In the genomic region with DNA sequence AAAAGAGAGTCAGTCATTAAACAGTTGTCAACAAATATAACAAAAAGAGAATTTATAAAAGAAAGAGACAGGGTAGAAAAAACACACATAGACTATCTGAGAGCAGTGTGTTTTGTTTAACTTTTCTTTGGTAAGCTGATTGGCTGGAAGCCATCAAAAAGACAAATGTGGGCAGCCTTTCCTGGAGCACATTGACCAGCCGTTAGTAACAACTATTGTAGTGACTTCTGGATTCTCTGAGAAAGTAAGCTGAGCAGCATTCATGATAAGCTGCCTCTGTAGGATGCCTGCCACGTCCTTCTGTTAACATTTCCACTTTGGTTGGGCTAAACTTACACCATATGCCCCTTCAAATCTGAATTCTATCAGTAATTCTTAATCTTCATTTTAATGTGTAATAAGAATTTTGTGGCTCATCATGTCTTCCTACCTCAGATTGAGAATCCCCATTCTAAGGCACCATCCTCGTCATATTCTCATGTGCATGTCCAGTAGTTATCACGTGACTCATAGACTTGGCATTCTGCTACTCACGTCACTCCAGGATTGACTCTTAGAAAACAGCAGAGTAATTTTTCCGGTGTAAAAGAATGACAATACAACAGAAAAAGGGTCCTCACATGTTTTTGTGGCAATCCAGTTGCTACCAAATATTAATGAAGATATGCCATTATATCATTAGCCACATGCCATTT, we compare ENCODE assay signal across 15 cellular contexts. TPM values are rescaled to one million over a fixed set of nuclear protein-coding genes. Genes with fewer than 3 reads are reported as not detected.
A peak's percentile ranks its signal among the peaks of the same experiment; 100 is the strongest.
DNase-seq lines count a peak whose midpoint lies in the region; ATAC-seq and TF ChIP-seq lines count a peak whose summit lies in the region.
"Had no signal": no experiment of that assay in that cellular context is flagged by ENCODE, and none has a peak within 500 bp of the region (broad histone marks: within the 10 kb centered on the region; RNA-seq: fewer than 3 reads in every experiment).

No MANE protein-coding gene starts in this region.

- no peak overlapping the region for H3K9ac ChIP-seq in fibroblast of lung (ENCODE audit: insufficient read depth, low read length)

- H2AFZ ChIP-seq in fibroblast of lung (ENCODE audit: low read length) = peak overlapping the region; percentile 29

- ATAC-seq in GM21381 (IDR thresholded peaks at IDR 0.05; ENCODE audit: unreplicated experiment) = no peak
- ATAC-seq in gastroesophageal sphincter = no peak
- ATAC-seq: sciatic nerve had no signal

- no peaks in the 10 kb centered on the region for H3K9me3 ChIP-seq in fibroblast of lung (ENCODE audit: control insufficient read depth, insufficient read depth, low read depth, low read length)
- no peaks in the 10 kb centered on the region for H3K9me3 ChIP-seq in gastroesophageal sphincter
- H3K9me3 ChIP-seq: thyroid gland had no signal

- H3K27me3 ChIP-seq in fibroblast of lung (ENCODE audit: control insufficient read depth, insufficient read depth, low read length) = no peaks in the 10 kb centered on the region
- H3K27me3 ChIP-seq in gastroesophageal sphincter = no peaks in the 10 kb centered on the region
- H3K27me3 ChIP-seq: thyroid gland had no signal

- WGBS in gastroesophageal sphincter (ENCODE audit: low coverage in 1 of 2), 2 donors = 38 to 46% methylated on average over 6 of the region's 6 CpGs

- H3K27ac ChIP-seq in fibroblast of lung (ENCODE audit: insufficient read depth, low read length) (no peak overlapping the region), gastroesophageal sphincter (no peak overlapping the region)
- H3K27ac ChIP-seq: thyroid gland had no signal

- H3K4me2 ChIP-seq in fibroblast of lung (ENCODE audit: extremely low read depth, insufficient read depth, low read length) = no peak overlapping the region

- TF ChIP-seq POLR2A in gastroesophageal sphincter (IDR thresholded peaks at IDR 0.05) = no peak

- H3K4me3 ChIP-seq in fibroblast of lung (replicated peaks in 1 of 4; ENCODE audit: control extremely low read depth in 1 of 4, insufficient read depth in 1 of 4, low read depth in 3 of 4, low read length in 4 of 4) (no peak overlapping the region), retinal pigment epithelial cell (ENCODE audit: low read length) (no peak overlapping the region), gastroesophageal sphincter (no peak overlapping the region)
- H3K4me3 ChIP-seq: thyroid gland had no signal

- DNase-seq in H4 (ENCODE audit: low spot score) (peak; percentile 36), RPMI7951 (ENCODE audit: low read depth) (peak; percentile 39), fibroblast of lung (ENCODE audit: low read depth in 2 of 2) (peak; percentile 61 to 83), retinal pigment epithelial cell (ENCODE audit: low read depth) (peak; percentile 48), CD1c-positive myeloid dendritic cell (ENCODE audit: extremely low spot score) (no peak), NCI-H510A (lab: John Stamatoyannopoulos, UW) (no peak)
- DNase-seq: activated naive CD4-positive, alpha-beta T cell treated with anti-CD3 and anti-CD28 coated beads, Interleukin-2, amount 10 ng/mL, durations not matched to agents 7 days and 5 days; cortex of kidney; DMS153; KG1; NCI-H2081; thyroid gland had no signal

- no peak for TF ChIP-seq CTCF in fibroblast of lung (conservative IDR thresholded peaks at IDR 0.05 in 1 of 2, IDR thresholded peaks at IDR 0.05 in 1 of 2; ENCODE audit: low read depth in 1 of 2, low read length in 2 of 2)
- TF ChIP-seq CTCF in retinal pigment epithelial cell (conservative IDR thresholded peaks at IDR 0.05; ENCODE audit: low read depth, low read length) = no peak
- no peak for TF ChIP-seq CTCF in gastroesophageal sphincter (IDR thresholded peaks at IDR 0.05)

- no peaks in the 10 kb centered on the region for H3K79me2 ChIP-seq in fibroblast of lung (ENCODE audit: control insufficient read depth, insufficient read depth, low read length)

- H3K4me1 ChIP-seq in fibroblast of lung (ENCODE audit: control insufficient read depth, extremely low read depth, insufficient read depth, low read length) (no peaks in the 10 kb centered on the region), gastroesophageal sphincter (no peaks in the 10 kb centered on the region)
- H3K4me1 ChIP-seq: thyroid gland had no signal

- no peak for TF ChIP-seq EP300 in gastroesophageal sphincter (IDR thresholded peaks at IDR 0.05)

- no peaks in the 10 kb centered on the region for H4K20me1 ChIP-seq in fibroblast of lung (ENCODE audit: control insufficient read depth, extremely low read depth, insufficient read depth, low read length)

- no peaks in the 10 kb centered on the region for H3K36me3 ChIP-seq in fibroblast of lung (ENCODE audit: control insufficient read depth, insufficient read depth, low read length)
- no peaks in the 10 kb centered on the region for H3K36me3 ChIP-seq in gastroesophageal sphincter
- H3K36me3 ChIP-seq: thyroid gland had no signal

RNA-seq across cellular contexts. Expression of gene DNAJC10, which starts 43.4 kb away (rescaled TPM):
- 62.9 and 79.5 TPM in 2 replicates for total RNA-seq in H4 (2014; rRNA removed; shearing (Covaris generic))
- 86.6 and 96.5 TPM in 2 replicates for total RNA-seq in RPMI7951 (2014; rRNA removed; shearing (Covaris generic))
- total RNA-seq in fibroblast of lung = 70.1 and 102 TPM in 2 replicates
- 50.7 and 86.7 TPM in 2 replicates for polyA plus RNA-seq in fibroblast of lung
- polyA plus RNA-seq in fibroblast of lung (2012) = 57.0 and 94.0 TPM in 2 replicates
- 4.9 and 5.3 TPM in 2 replicates for polyA minus RNA-seq in fibroblast of lung (ENCODE audit: low replicate concordance)
- total RNA-seq in gastroesophageal sphincter = 10 to 100 TPM; 46.1 to 77.2 (median 54.0) TPM

Comparison
In these comparisons a context has a peak if more than half of its experiments do, and no peak if none do; other contexts are left out.
1. DNase-seq: peak in H4 (single experiment), RPMI7951 (single experiment), fibroblast of lung (2 of 2) and retinal pigment epithelial cell (single experiment); none in CD1c-positive myeloid dendritic cell (single experiment) and NCI-H510A (single experiment).